15 cellular contexts compared by ENCODE assay signal in the genomic region with DNA sequence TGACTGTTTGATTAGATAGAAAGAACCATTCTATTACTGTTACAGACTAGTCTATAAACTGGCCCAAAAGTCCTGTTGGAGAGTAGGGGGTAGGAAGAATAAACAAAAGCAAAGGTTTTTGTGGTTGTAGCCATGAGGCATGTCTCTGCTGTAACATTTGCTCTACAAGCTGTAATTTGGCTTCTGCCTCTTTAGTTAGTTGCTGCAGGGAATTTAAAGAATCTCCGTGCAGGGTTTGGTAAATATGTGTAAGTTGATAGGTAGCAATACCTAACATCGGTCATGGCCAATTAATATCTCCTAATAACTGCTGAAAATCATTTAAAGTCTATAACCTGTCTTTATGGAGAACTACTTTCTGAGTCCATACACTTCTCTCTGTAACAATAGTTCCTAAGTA. TPM values are rescaled to one million over a fixed set of nuclear protein-coding genes. Genes with fewer than 3 reads are reported as not detected.
"Had no signal": no experiment of that assay in that cellular context is flagged by ENCODE, and none has a peak within 500 bp of the region (broad histone marks: within the 10 kb centered on the region; RNA-seq: fewer than 3 reads in every experiment).

No MANE protein-coding gene starts in this region.

- H3K27ac ChIP-seq: tibial nerve had no signal

- H3K9me3 ChIP-seq: tibial nerve had no signal

- H3K27me3 Mint-ChIP-seq: activated naive CD4-positive, alpha-beta T cell treated with anti-CD3 and anti-CD28 coated beads, Interleukin-2, amount 10 ng/mL, durations not matched to agents 7 days and 5 days had no signal

- DNase-seq: activated CD4-positive, alpha-beta T cell treated with anti-CD3 and anti-CD28 coated beads, Interleukin-2, amount 50 U/mL, for 48 hours; activated naive CD4-positive, alpha-beta T cell treated with anti-CD3 and anti-CD28 coated beads, Interleukin-2, amount 10 ng/mL, durations not matched to agents 7 days and 5 days; erythroblast; naive B cell; stimulated activated CD4-positive, alpha-beta T cell treated with anti-CD3 and anti-CD28 coated beads, Interleukin-4, amount 100 ng/mL, for 24 hours; stimulated activated CD8-positive, alpha-beta memory T cell treated with anti-CD3 and anti-CD28 coated beads, Interleukin-4, amount 100 ng/mL, for 48 hours; stimulated activated naive CD4-positive, alpha-beta T cell treated with Interleukin-2 at 50 U/mL for 16 hours; T-helper 1 cell; T1000 had no signal

- H3K36me3 Mint-ChIP-seq: activated naive CD4-positive, alpha-beta T cell treated with anti-CD3 and anti-CD28 coated beads, Interleukin-2, amount 10 ng/mL, durations not matched to agents 7 days and 5 days; naive B cell had no signal

- H3K36me3 ChIP-seq: tibial nerve had no signal

- H3K4me3 ChIP-seq: lung, skin epidermis, tibial nerve had no signal

- H3K4me1 Mint-ChIP-seq: activated naive CD4-positive, alpha-beta T cell treated with anti-CD3 and anti-CD28 coated beads, Interleukin-2, amount 10 ng/mL, durations not matched to agents 7 days and 5 days had no signal

- H3K4me3 Mint-ChIP-seq: activated naive CD4-positive, alpha-beta T cell treated with anti-CD3 and anti-CD28 coated beads, Interleukin-2, amount 10 ng/mL, durations not matched to agents 7 days and 5 days had no signal

- H3K27ac Mint-ChIP-seq: activated naive CD4-positive, alpha-beta T cell treated with anti-CD3 and anti-CD28 coated beads, Interleukin-2, amount 10 ng/mL, durations not matched to agents 7 days and 5 days; activated T-helper 2 cell treated with anti-CD3 and anti-CD28 coated beads, Interferon-gamma antibody, Interleukin-2, Interleukin-4, amounts not matched to agents 10 μg/mL and 5 μg/mL and 100 μg/mL, durations not matched to agents 14 hours and 24 hours and 36 hours; naive B cell had no signal

- H3K27me3 ChIP-seq: tibial nerve had no signal

RNA-seq across cellular contexts. Expression of a gene that starts 13.0 kb away (rescaled TPM):
- total RNA-seq: activated T-helper 2 cell treated with anti-CD3 and anti-CD28 coated beads, Interferon-gamma antibody, Interleukin-2, Interleukin-4, amounts not matched to agents 10 μg/mL and 5 μg/mL and 100 μg/mL, durations not matched to agents 14 hours and 24 hours and 36 hours; chondrocyte had no signal

RNA-seq across cellular contexts. Expression of a gene that starts 46.9 kb away (rescaled TPM):
- total RNA-seq: activated T-helper 2 cell treated with anti-CD3 and anti-CD28 coated beads, Interferon-gamma antibody, Interleukin-2, Interleukin-4, amounts not matched to agents 10 μg/mL and 5 μg/mL and 100 μg/mL, durations not matched to agents 14 hours and 24 hours and 36 hours; chondrocyte; dermis microvascular lymphatic vessel endothelial cell had no signal

RNA-seq across cellular contexts. Expression of a gene that starts 56.2 kb away (rescaled TPM):
- total RNA-seq: activated T-helper 2 cell treated with anti-CD3 and anti-CD28 coated beads, Interferon-gamma antibody, Interleukin-2, Interleukin-4, amounts not matched to agents 10 μg/mL and 5 μg/mL and 100 μg/mL, durations not matched to agents 14 hours and 24 hours and 36 hours; chondrocyte; dermis microvascular lymphatic vessel endothelial cell had no signal
